Comparison of ENCODE assay signal across 9 cellular contexts in genomic region chr10:88986549-88987242, GRCh38. TPM values are rescaled to one million over a fixed set of nuclear protein-coding genes. Genes with fewer than 3 reads are reported as not detected.
DNase-seq lines count a peak whose midpoint lies in the region; ATAC-seq and TF ChIP-seq lines count a peak whose summit lies in the region.
"Had no signal": no experiment of that assay in that cellular context is flagged by ENCODE, and none has a peak within 500 bp of the region (broad histone marks: within the 10 kb centered on the region; RNA-seq: fewer than 3 reads in every experiment).

No MANE protein-coding gene starts in this region.

- TF ChIP-seq CTCF in right atrium auricular region (IDR thresholded peaks at IDR 0.05) (peak; percentile 57 to 87), PC-3 (conservative IDR thresholded peaks at IDR 0.05; ENCODE audit: low read depth, low read length) (peak; percentile 77), esophagus squamous epithelium (IDR thresholded peaks at IDR 0.05) (peak in 5 of 6 experiments; percentile 58 to 82 (median 72))

- peaks cover 0 to 21% of the 10 kb centered on the region in 2 donors for H3K4me1 ChIP-seq in right atrium auricular region
- H3K4me1 ChIP-seq in PC-3 (ENCODE audit: insufficient read depth, low read length) = peaks cover 12% of the 10 kb centered on the region; the same call in 1 of the 2 replicates
- peaks cover 4 to 57% (median 12%) of the 10 kb centered on the region in 3 donors for H3K4me1 ChIP-seq in esophagus squamous epithelium
- H3K4me1 ChIP-seq: HAP-1 had no signal

- H3K4me3 ChIP-seq in right atrium auricular region = no peak overlapping the region
- H3K4me3 ChIP-seq in PC-3 (ENCODE audit: low read length) = no peak overlapping the region
- H3K4me3 ChIP-seq in esophagus squamous epithelium = no peak overlapping the region
- H3K4me3 ChIP-seq: HAP-1 had no signal

- CTCF ChIA-PET in PC-3 (lab: Charles Lee) = interaction anchor here (0.5 to 1.0 kb wide), 5 partner anchors 15 to 54 kb away, joined by 3 to 6 read pairs (median 4); no protein-coding TSS in a partner anchor

- H3K79me2 ChIP-seq in PC-3 (ENCODE audit: low read length) = no peaks in the 10 kb centered on the region

- no peaks in the 10 kb centered on the region for H3K27me3 ChIP-seq in right atrium auricular region
- no peaks in the 10 kb centered on the region for H3K27me3 ChIP-seq in PC-3 (ENCODE audit: low read length)
- no peaks in the 10 kb centered on the region for H3K27me3 ChIP-seq in esophagus squamous epithelium

- no peak overlapping the region for H2AFZ ChIP-seq in PC-3 (ENCODE audit: low read length)

- ATAC-seq in Right ventricle myocardium superior (ENCODE audit: poor library complexity) (no peak), PC-3 (no peak), GM19455 (IDR thresholded peaks at IDR 0.05; ENCODE audit: unreplicated experiment) (no peak), HG02938 (IDR thresholded peaks at IDR 0.05; ENCODE audit: unreplicated experiment) (no peak)

- no peaks in the 10 kb centered on the region for H3K9me2 ChIP-seq in PC-3 (replicated peaks; ENCODE audit: low read length)

- H3K27ac ChIP-seq in right atrium auricular region (no peak overlapping the region), PC-3 (ENCODE audit: low read length) (no peak overlapping the region), esophagus squamous epithelium (peak overlapping the region in 3 of 4 donors; percentile 39 to 60 (median 53))

- H3F3A ChIP-seq in PC-3 (ENCODE audit: low read length, unreplicated experiment) = no peaks in the 10 kb centered on the region

- no peaks in the 10 kb centered on the region for H3K9me3 ChIP-seq in right atrium auricular region
- H3K9me3 ChIP-seq in PC-3 (ENCODE audit: low read length) = no peaks in the 10 kb centered on the region
- no peaks in the 10 kb centered on the region for H3K9me3 ChIP-seq in esophagus squamous epithelium
- H3K9me3 ChIP-seq: HAP-1 had no signal

- POLR2A ChIA-PET in PC-3 (lab: Charles Lee; ENCODE audit: unreplicated experiment) = interaction anchor here (0.8 kb wide), 1 partner anchor 96 kb away, joined by 5 read pairs; no protein-coding TSS in a partner anchor

- no peak overlapping the region for H3K4me2 ChIP-seq in PC-3 (ENCODE audit: low read length)

- H3K36me3 ChIP-seq in right atrium auricular region = no peaks in the 10 kb centered on the region
- no peaks in the 10 kb centered on the region for H3K36me3 ChIP-seq in PC-3 (ENCODE audit: low read depth, low read length)
- no peaks in the 10 kb centered on the region for H3K36me3 ChIP-seq in esophagus squamous epithelium
- H3K36me3 ChIP-seq: HAP-1 had no signal

- no peak overlapping the region for H3K9ac ChIP-seq in PC-3 (ENCODE audit: low read length)

- WGBS in esophagus squamous epithelium, 2 donors = 20 to 23% methylated on average over 2 of the region's 2 CpGs

- no peaks in the 10 kb centered on the region for H4K20me1 ChIP-seq in PC-3 (ENCODE audit: low read length)

- no TSS peak for BruUV-seq in PC-3 (replicated peaks; lab: Mats Ljungman, UMichigan)

- intact Hi-C loops in Right ventricle myocardium superior (cut with DNase I) = loop anchor here (5.0 kb wide), 1 partner anchor 149 kb away; no protein-coding TSS in a partner anchor
- intact Hi-C loops in PC-3 (cut with micrococcal nuclease) = loop anchor here (1.0 to 5.0 kb wide), 2 partner anchors 51 to 149 kb away; no protein-coding TSS in a partner anchor
- intact Hi-C loops in esophagus squamous epithelium (cut with DNase I) = loop anchor here (5.0 kb wide), 1 partner anchor 49 kb away; no protein-coding TSS in a partner anchor

- DNase-seq in right atrium auricular region (ENCODE audit: low spot score) (no peak), Right ventricle myocardium superior (no peak), PC-3 (peak; percentile 57), esophagus squamous epithelium (lab: John Stamatoyannopoulos, UW) (no peak), renal cortical epithelial cell (ENCODE audit: low read depth) (peak; percentile 34), ecto neural progenitor cell (ENCODE audit: low spot score) (no peak)

- no peak for TF ChIP-seq POLR2A in esophagus squamous epithelium (IDR thresholded peaks at IDR 0.05)

RNA-seq across cellular contexts. Expression of gene FAS, which starts 3.9 kb away (rescaled TPM):
- 10 to 100 TPM in 1 of 2 donors, 1 to 10 TPM in 1; 8.0 to 12.2 TPM for total RNA-seq in right atrium auricular region
- 3.8 TPM for total RNA-seq in Right ventricle myocardium superior
- total RNA-seq in PC-3 (2014; rRNA removed) = 3.5 and 4.8 TPM in 2 replicates
- total RNA-seq in esophagus squamous epithelium = 10 to 100 TPM; 14.9 to 33.6 (median 19.4) TPM
- total RNA-seq in renal cortical epithelial cell = 95.0 and 123 TPM in 2 replicates

RNA-seq across cellular contexts. Expression of gene ACTA2, which starts 34.1 kb away (rescaled TPM):
- total RNA-seq in right atrium auricular region (1,000 to 10,000 TPM in 1 of 2 donors, 100 to 1,000 TPM in 1; 934 to 1,936 TPM), Right ventricle myocardium superior (74.5 TPM), PC-3 (2014; rRNA removed) (2.7 TPM in 1 of 2 replicates, not detected in the other), esophagus squamous epithelium (1,000 to 10,000 TPM in 1 of 4 donors, 100 to 1,000 TPM in 2, 10 to 100 TPM in 1; 64.6 to 1,343 (median 285) TPM), renal cortical epithelial cell (11.3 and 83.4 TPM in 2 replicates)

Comparison
In these comparisons a context has a peak if more than half of its experiments do, and no peak if none do; other contexts are left out.
1. DNase-seq: peak in PC-3 (single experiment) and renal cortical epithelial cell (single experiment); none in right atrium auricular region (single experiment), Right ventricle myocardium superior (single experiment), esophagus squamous epithelium (single experiment) and ecto neural progenitor cell (single experiment).
2. H3K27ac ChIP-seq: peak in esophagus squamous epithelium (3 of 4); none in right atrium auricular region (0 of 2) and PC-3 (single experiment).
3. Peak in every context shown above with its lines, with median percentiles within 50 percentile points of each other: CTCF ChIP-seq.